ENCODE assay signal across 36 cellular contexts in genomic region chr9:135574943-135575342, GRCh38. TPM values are rescaled to one million over a fixed set of nuclear protein-coding genes. Genes with fewer than 3 reads are reported as not detected.
"Had no signal": no experiment of that assay in that cellular context is flagged by ENCODE, and none has a peak within 500 bp of the region (broad histone marks: within the 10 kb centered on the region; RNA-seq: fewer than 3 reads in every experiment).

No MANE protein-coding gene starts in this region.

- H3K27ac Mint-ChIP-seq: dendritic cell treated with granulocyte-macrophage colony-stimulating factor and Interleukin-4, amounts not matched to agents 40 ng/mL and 50 ng/mL, for 4 days; naive thymus-derived CD4-positive, alpha-beta T cell; stimulated activated memory B cell treated with anti-CD40 and anti-IgM and Interleukin-4, amounts not matched to agents 10 μg/mL and 1 μg/mL and 100 μg/mL, for 72 hours had no signal

- H3K27ac ChIP-seq: colonic mucosa, esophagus muscularis mucosa, foreskin keratinocyte, gastroesophageal sphincter, heart left ventricle, hepatocyte, left lung, neutrophil, psoas muscle, sigmoid colon, thoracic aorta, tibial nerve, upper lobe of right lung had no signal

- H3K4me1 Mint-ChIP-seq: central memory CD8-positive, alpha-beta T cell; naive thymus-derived CD4-positive, alpha-beta T cell; stimulated activated memory B cell treated with anti-CD40 and anti-IgM and Interleukin-4, amounts not matched to agents 10 μg/mL and 1 μg/mL and 100 μg/mL, for 72 hours had no signal

- ATAC-seq: foreskin keratinocyte; gastroesophageal sphincter; heart left ventricle; left cardiac atrium; left lung; naive thymus-derived CD4-positive, alpha-beta T cell; psoas muscle; right cardiac atrium; stimulated activated memory B cell treated with anti-CD40 and anti-IgM and Interleukin-4, amounts not matched to agents 10 μg/mL and 1 μg/mL and 100 μg/mL, for 72 hours; stimulated activated naive CD8-positive, alpha-beta T cell treated with anti-CD3 and anti-CD28 coated beads, Interleukin-15, Interleukin-2, amounts not matched to agents 100 U/mL and 50 U/mL, for 24 hours; upper lobe of right lung had no signal

- DNase-seq: colonic mucosa; effector memory CD4-positive, alpha-beta T cell; foreskin keratinocyte; heart left ventricle; left cardiac atrium; left lung; mesendoderm; midbrain; naive thymus-derived CD4-positive, alpha-beta T cell; psoas muscle; right cardiac atrium; sigmoid colon; stimulated activated CD4-positive, alpha-beta T cell treated with anti-CD3 and anti-CD28 coated beads, Interleukin-2, amount 100 ng/mL, for 24 hours; stimulated activated CD4-positive, alpha-beta T cell treated with anti-CD3 and anti-CD28 coated beads, Interleukin-4, amount 100 ng/mL, for 4 hours; stimulated activated naive CD8-positive, alpha-beta T cell treated with anti-CD3 and anti-CD28 coated beads, Interleukin-15, Interleukin-2, amounts not matched to agents 100 U/mL and 50 U/mL, for 24 hours; upper lobe of right lung had no signal

- H2AFZ ChIP-seq: hepatocyte had no signal

- H3K79me2 ChIP-seq: hepatocyte had no signal

- H3K9me3 ChIP-seq: colonic mucosa, esophagus muscularis mucosa, gastroesophageal sphincter, left lung, neutrophil, psoas muscle, thoracic aorta, tibial nerve, upper lobe of right lung had no signal

- H3K27me3 Mint-ChIP-seq: central memory CD8-positive, alpha-beta T cell had no signal

- H3K27me3 ChIP-seq: colonic mucosa, foreskin keratinocyte, hepatocyte, neutrophil, tibial nerve, upper lobe of right lung had no signal

- H3K4me2 ChIP-seq: hepatocyte had no signal

- H3K4me3 ChIP-seq: colonic mucosa, esophagus muscularis mucosa, gastroesophageal sphincter, heart left ventricle, hepatocyte, left lung, psoas muscle, sigmoid colon, thoracic aorta, tibial nerve, upper lobe of right lung had no signal

- H3K36me3 Mint-ChIP-seq: naive thymus-derived CD4-positive, alpha-beta T cell; stimulated activated memory B cell treated with anti-CD40 and anti-IgM and Interleukin-4, amounts not matched to agents 10 μg/mL and 1 μg/mL and 100 μg/mL, for 72 hours had no signal

- H3K9me3 Mint-ChIP-seq: central memory CD8-positive, alpha-beta T cell; dendritic cell treated with granulocyte-macrophage colony-stimulating factor and Interleukin-4, amounts not matched to agents 40 ng/mL and 50 ng/mL, for 4 days; stimulated activated memory B cell treated with anti-CD40 and anti-IgM and Interleukin-4, amounts not matched to agents 10 μg/mL and 1 μg/mL and 100 μg/mL, for 72 hours had no signal

- H3K4me1 ChIP-seq: colonic mucosa, esophagus muscularis mucosa, foreskin keratinocyte, gastroesophageal sphincter, heart left ventricle, left lung, psoas muscle, sigmoid colon, tibial nerve, upper lobe of right lung had no signal

- H3K4me3 Mint-ChIP-seq: central memory CD8-positive, alpha-beta T cell; dendritic cell treated with granulocyte-macrophage colony-stimulating factor and Interleukin-4, amounts not matched to agents 40 ng/mL and 50 ng/mL, for 4 days; naive thymus-derived CD4-positive, alpha-beta T cell; stimulated activated memory B cell treated with anti-CD40 and anti-IgM and Interleukin-4, amounts not matched to agents 10 μg/mL and 1 μg/mL and 100 μg/mL, for 72 hours had no signal

- H3K36me3 ChIP-seq: colonic mucosa, esophagus muscularis mucosa, gastroesophageal sphincter, heart left ventricle, left lung, neutrophil, sigmoid colon, thoracic aorta, tibial nerve, upper lobe of right lung had no signal

RNA-seq across cellular contexts. Expression of gene PAEP, which starts 13.4 kb away (rescaled TPM):
- total RNA-seq: chondrocyte; colonic mucosa; endothelial cell of umbilical vein; epithelial cell of proximal tubule; esophagus muscularis mucosa; fibroblast of lung; foreskin keratinocyte; gastroesophageal sphincter; heart left ventricle; hepatocyte; kidney epithelial cell; left cardiac atrium; left lung; lung microvascular endothelial cell; mucosa of gallbladder; naive thymus-derived CD4-positive, alpha-beta T cell; omental fat pad; psoas muscle; renal cortical epithelial cell; right cardiac atrium; sigmoid colon; skeletal muscle tissue; thoracic aorta; tibial nerve; upper lobe of right lung had no signal

RNA-seq across cellular contexts. Expression of gene OBP2A, which starts 29.0 kb away (rescaled TPM):
- total RNA-seq: colonic mucosa; endothelial cell of umbilical vein; epithelial cell of proximal tubule; esophagus muscularis mucosa; fibroblast of lung; foreskin keratinocyte; gastroesophageal sphincter; heart left ventricle; hepatocyte; kidney epithelial cell; left cardiac atrium; left lung; lung microvascular endothelial cell; mucosa of gallbladder; naive thymus-derived CD4-positive, alpha-beta T cell; omental fat pad; psoas muscle; renal cortical epithelial cell; right cardiac atrium; sigmoid colon; skeletal muscle tissue; thoracic aorta; tibial nerve; upper lobe of right lung had no signal

RNA-seq across cellular contexts. Expression of gene LCN1, which starts 53.7 kb away (rescaled TPM):
- total RNA-seq: colonic mucosa; endothelial cell of umbilical vein; epithelial cell of proximal tubule; esophagus muscularis mucosa; fibroblast of lung; foreskin keratinocyte; gastroesophageal sphincter; hepatocyte; kidney epithelial cell; left lung; lower leg skin; lung microvascular endothelial cell; mucosa of gallbladder; naive thymus-derived CD4-positive, alpha-beta T cell; omental fat pad; renal cortical epithelial cell; sigmoid colon; skeletal muscle tissue; thoracic aorta; tibial nerve; upper lobe of right lung had no signal
